ENCODE assay signal across 23 cellular contexts in the genomic region with DNA sequence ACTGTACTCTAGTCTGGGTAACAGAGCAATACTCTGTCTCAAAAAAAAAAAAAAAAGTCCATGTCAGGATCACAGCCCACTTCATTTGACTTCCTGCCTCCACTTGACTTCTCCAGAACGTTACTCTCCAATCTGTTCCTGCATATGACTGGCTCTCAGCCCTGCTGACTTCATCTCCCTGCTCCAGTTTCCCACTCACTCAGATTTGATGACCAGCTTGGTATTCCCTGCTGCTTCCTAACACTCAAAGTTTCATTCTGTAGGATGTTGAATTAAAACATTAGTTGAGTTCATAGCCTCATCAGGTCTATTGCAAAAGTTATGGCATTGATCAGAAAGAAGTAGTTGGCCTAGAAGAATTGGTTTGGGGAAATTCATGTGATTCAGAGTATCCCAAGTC.
"Had no signal": no experiment of that assay in that cellular context is flagged by ENCODE, and none has a peak within 500 bp of the region (broad histone marks: within the 10 kb centered on the region; RNA-seq: fewer than 3 reads in every experiment).

No MANE protein-coding gene starts in this region.

- H3K9me3 Mint-ChIP-seq: activated naive CD4-positive, alpha-beta T cell treated with anti-CD3 and anti-CD28 coated beads for 36 hours; activated naive CD8-positive, alpha-beta T cell treated with anti-CD3 and anti-CD28 coated beads, Interleukin-2, amount 50 U/mL, for 24 hours; activated T-cell treated with anti-CD3 and anti-CD28 coated beads, Interleukin-2, amount 50 U/mL, for 4 hours; endodermal cell; nephron progenitor cell had no signal

- H3K27me3 ChIP-seq: stomach, vagina had no signal

- H3K4me3 ChIP-seq: dorsolateral prefrontal cortex, stomach, vagina had no signal

- H3K4me3 Mint-ChIP-seq: activated naive CD4-positive, alpha-beta T cell treated with anti-CD3 and anti-CD28 coated beads for 36 hours; activated naive CD8-positive, alpha-beta T cell treated with anti-CD3 and anti-CD28 coated beads, Interleukin-2, amount 50 U/mL, for 24 hours; activated T-cell treated with anti-CD3 and anti-CD28 coated beads, Interleukin-2, amount 50 U/mL, for 4 hours; brain; endodermal cell; nephron progenitor cell had no signal

- FAIRE-seq: colon, frontal cortex, keratinocyte had no signal

- H3K36me3 Mint-ChIP-seq: brain had no signal

- H3K36me3 ChIP-seq: stomach, vagina had no signal

- ATAC-seq: activated naive CD8-positive, alpha-beta T cell treated with anti-CD3 and anti-CD28 coated beads, Interleukin-2, amount 50 U/mL, for 24 hours; activated T-cell treated with anti-CD3 and anti-CD28 coated beads, Interleukin-2, amount 50 U/mL, for 4 hours; left lobe of liver had no signal

- H3K27ac Mint-ChIP-seq: activated naive CD4-positive, alpha-beta T cell treated with anti-CD3 and anti-CD28 coated beads for 36 hours; activated naive CD8-positive, alpha-beta T cell treated with anti-CD3 and anti-CD28 coated beads, Interleukin-2, amount 50 U/mL, for 24 hours; brain; endodermal cell; nephron progenitor cell had no signal

- H3K27ac ChIP-seq: dorsolateral prefrontal cortex, stomach, vagina, VCaP had no signal

- H3K27me3 Mint-ChIP-seq: brain had no signal

- DNase-seq: activated CD4-positive, alpha-beta T cell treated with anti-CD3 and anti-CD28 coated beads, Interleukin-2, amount 50 U/mL, for 1 hour; activated CD4-positive, CD25-positive, alpha-beta regulatory T cell treated with anti-CD3 and anti-CD28 coated beads, Interleukin-2, amount 50 U/mL, for 72 hours; activated CD8-positive, alpha-beta memory T cell treated with anti-CD3 and anti-CD28 coated beads, Interleukin-2, amount 50 U/mL, for 4 hours; activated naive CD4-positive, alpha-beta T cell treated with anti-CD3 and anti-CD28 coated beads for 36 hours; activated naive CD8-positive, alpha-beta T cell treated with anti-CD3 and anti-CD28 coated beads, Interleukin-2, amount 50 U/mL, for 24 hours; activated T-cell treated with anti-CD3 and anti-CD28 coated beads, Interleukin-2, amount 50 U/mL, for 4 hours; anterior cingulate cortex; central memory CD4-positive, alpha-beta T cell; dorsolateral prefrontal cortex; endodermal cell; midbrain; nephron progenitor cell; nucleus accumbens; posterior cingulate gyrus; stimulated activated CD4-positive, alpha-beta T cell treated with anti-CD3 and anti-CD28 coated beads, Interleukin-2, amount 100 ng/mL, for 48 hours; stomach had no signal
